8 cellular contexts compared by ENCODE assay signal in the genomic region with DNA sequence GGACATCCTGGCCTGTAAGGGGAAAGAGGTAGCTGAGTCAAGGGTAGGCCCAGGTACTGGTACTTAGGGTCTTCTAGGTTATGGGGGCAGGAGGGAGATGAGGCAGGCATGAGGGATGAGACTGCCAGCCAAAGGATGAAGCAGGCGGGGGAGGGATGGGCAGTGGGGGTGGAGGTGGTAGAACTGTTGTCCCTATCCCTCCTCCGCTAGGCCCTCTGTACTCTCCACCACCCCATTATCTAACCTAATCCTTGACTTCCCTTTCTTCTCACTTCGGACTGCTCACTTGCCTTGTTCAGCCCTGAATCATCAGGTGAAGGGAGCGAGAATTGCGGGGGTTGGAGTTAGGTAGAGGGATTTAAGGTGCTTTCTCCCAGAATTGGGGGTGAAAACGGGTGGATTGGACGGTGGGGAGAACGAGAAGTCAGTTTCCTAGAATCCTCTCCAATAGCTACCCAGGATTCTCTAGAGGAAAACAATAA. TPM values are rescaled to one million over a fixed set of nuclear protein-coding genes. Genes with fewer than 3 reads are reported as not detected.
DNase-seq lines count a peak whose midpoint lies in the region; FAIRE-seq and TF ChIP-seq lines count a peak whose summit lies in the region.

No MANE protein-coding gene starts in this region.

- no peaks in the 10 kb centered on the region for H3K79me1 ChIP-seq in H1 (ENCODE audit: low read depth, low read length)

- peak overlapping the region; percentile 86 for H4K5ac ChIP-seq in H1 (ENCODE audit: insufficient read length, low read depth, low read length)

- TF ChIP-seq POLR2A in H1 (IDR thresholded peaks at IDR 0.05; ENCODE audit: control extremely low read depth in 1 of 2, low read depth in 2 of 2, low read length in 2 of 2): no peak; a peak in 1 of 3 replicates

- peaks cover 3% of the 10 kb centered on the region for H3F3A ChIP-seq in neural cell (ENCODE audit: insufficient read depth, low read length, poor library complexity, severe bottlenecking)

- H4K20me1 ChIP-seq in H1 (replicated peaks in 1 of 2; ENCODE audit: control insufficient read depth in 1 of 2, insufficient read depth in 2 of 2, low read length in 2 of 2) (no peaks in the 10 kb centered on the region), neural cell (ENCODE audit: insufficient read depth) (no peaks in the 10 kb centered on the region)

- TF ChIP-seq EP300 in H1 (IDR thresholded peaks at IDR 0.05; ENCODE audit: borderline replicate concordance in 1 of 2, low read depth in 2 of 2, low read length in 2 of 2): no peak
- no peak for TF ChIP-seq EP300 in neural cell (conservative IDR thresholded peaks at IDR 0.05; ENCODE audit: poor library complexity, severe bottlenecking)

- peaks cover 8 to 19% (median 10%) of the 10 kb centered on the region in 4 experiments for H3K4me1 ChIP-seq in H1 (replicated peaks in 1 of 4; ENCODE audit: control insufficient read depth in 3 of 4, insufficient read depth in 4 of 4, low read length in 3 of 4)

- peak overlapping the region; percentile 79 for H3K4me3 Mint-ChIP-seq in Calu3 (ENCODE audit: low read depth, unreplicated experiment)

- 47% methylated on average over 8 of the region's 8 CpGs; no CpG with 5 or more reads in 1 of the 2 experiments for WGBS in H1 (ENCODE audit: extremely low coverage in 1 of 2, insufficient coverage in 1 of 2, insufficient read length in 1 of 2, insufficient replicate concordance in 2 of 2, low coverage in 1 of 2, low lambda C conversion rate in 2 of 2, missing lambda C conversion rate in 1 of 2), 2 experiments

- DNase-seq in Calu3 (no peak), NOMO-1 treated with DMSO at 0.1 percent for 48 hours (lab: John Stamatoyannopoulos, UW; ENCODE audit: unreplicated experiment) (peak; percentile 81), H1 (ENCODE audit: low read depth in 1 of 2, low spot score in 2 of 2) (no peak), hippocampal formation (lab: John Stamatoyannopoulos, UW) (no peak), kidney glomerular epithelial cell (lab: John Stamatoyannopoulos, UW) (no peak), GOT3 (lab: John Stamatoyannopoulos, UW) (no peak), NCI-H69 (lab: John Stamatoyannopoulos, UW) (no peak)

- BruUV-seq in Calu3 (replicated peaks; lab: Mats Ljungman, UMichigan): TSS peak; percentile 63

- no peak overlapping the region for H3K4ac ChIP-seq in H1 (replicated peaks; ENCODE audit: insufficient read length, low read depth, low read length)

- H3K27me3 ChIP-seq in H1 (replicated peaks in 1 of 4; ENCODE audit: control insufficient read depth in 3 of 4, extremely low read depth in 1 of 4, insufficient read depth in 3 of 4, low read length in 3 of 4) (no peaks in the 10 kb centered on the region), neural cell (ENCODE audit: insufficient read depth, low read depth, low read length) (no peaks in the 10 kb centered on the region)

- H2AK5ac ChIP-seq in H1 (ENCODE audit: low read depth, low read length): peak overlapping the region; percentile 88

- no peaks in the 10 kb centered on the region for H3K9me2 ChIP-seq in neural cell (ENCODE audit: insufficient read depth, low read length)

- no peak overlapping the region for H2BK120ac ChIP-seq in H1 (replicated peaks; ENCODE audit: low read depth, low read length)

- TF ChIP-seq CTCF in Calu3 (IDR thresholded peaks at IDR 0.05; ENCODE audit: unreplicated experiment) (no peak), H1 (IDR thresholded peaks at IDR 0.05; ENCODE audit: control extremely low read depth in 1 of 3, insufficient read depth in 1 of 3, low read depth in 1 of 3, low read length in 3 of 3) (no peak), neural cell (IDR thresholded peaks at IDR 0.05; ENCODE audit: poor library complexity, severe bottlenecking) (no peak)

- peak overlapping the region; percentile 16 for H3K14ac ChIP-seq in H1 (ENCODE audit: insufficient read length)

- H2BK15ac ChIP-seq in H1 (ENCODE audit: low read length): 0 out of 2 replicates have a peak overlapping the region, but pooled peaks have one; percentile 46

- H3K27ac ChIP-seq in H1 (ENCODE audit: low read depth, low read length) (peak overlapping the region; percentile 81; the same call in 1 of the 2 replicates), neural cell (ENCODE audit: low read length) (peak overlapping the region; percentile 80)

- peak overlapping the region; percentile 78 to 93 for H3K4me2 ChIP-seq in H1 (ENCODE audit: insufficient read depth in 1 of 2, low read depth in 2 of 2, low read length in 2 of 2)
- H3K4me2 ChIP-seq in neural cell (ENCODE audit: low read length): peak overlapping the region; percentile 95

- peaks cover 7% of the 10 kb centered on the region; the same call in 1 of the 2 replicates for H3K23me2 ChIP-seq in H1 (ENCODE audit: low read depth, low read length)

- H3K4me1 Mint-ChIP-seq in Calu3 (ENCODE audit: low read depth, unreplicated experiment): peaks cover 21% of the 10 kb centered on the region

- H3K9me3 ChIP-seq in H1 (ENCODE audit: insufficient read depth in 2 of 2, low read depth in 1 of 2, low read length in 1 of 2): no peaks in the 10 kb centered on the region
- no peaks in the 10 kb centered on the region for H3K9me3 ChIP-seq in neural cell (ENCODE audit: low read length)

- no peak for TF ChIP-seq RAD21 in H1 (IDR thresholded peaks at IDR 0.05 in 1 of 2, conservative IDR thresholded peaks at IDR 0.05 in 1 of 2; ENCODE audit: low read depth in 2 of 2, low read length in 2 of 2)
- TF ChIP-seq RAD21 in neural cell (conservative IDR thresholded peaks at IDR 0.05): no peak

- CTCF ChIA-PET in Calu3 (lab: Charles Lee): interaction anchor here (1.1 to 3.1 kb wide), 4 partner anchors 17 to 131 kb away, joined by 3 to 15 read pairs (median 4); a partner anchor contains a TSS
- CTCF ChIA-PET in H1 (lab: Charles Lee; ENCODE audit: partially characterized antibody): interaction anchor here (0.9 to 7.2 kb wide), 10 partner anchors 8 to 258 kb away, joined by 3 to 38 read pairs (median 4); a partner anchor contains a TSS

- POLR2A ChIA-PET in H1 (lab: Charles Lee; ENCODE audit: partially characterized antibody): interaction anchor here (0.6 to 7.2 kb wide), 18 partner anchors 9 to 252 kb away, joined by 3 to 55 read pairs (median 4); a partner anchor contains a TSS

- no peak overlapping the region for H3K23ac ChIP-seq in H1 (ENCODE audit: insufficient read length)

- H3K79me2 ChIP-seq in H1 (ENCODE audit: control insufficient read depth in 1 of 2, insufficient read depth in 2 of 2, low read length in 2 of 2): no peaks in the 10 kb centered on the region
- H3K79me2 ChIP-seq in neural cell (replicated peaks; ENCODE audit: insufficient read depth, low read length): no peaks in the 10 kb centered on the region

- H3K4me3 ChIP-seq in H1 (ENCODE audit: extremely low read depth in 1 of 4, insufficient read depth in 2 of 4, low read depth in 3 of 4, low read length in 4 of 4): peak overlapping the region; percentile 53 to 73 (median 62)
- H3K4me3 ChIP-seq in neural cell (ENCODE audit: low read length): peak overlapping the region; percentile 78

- H3K9ac ChIP-seq in H1 (replicated peaks in 1 of 4; ENCODE audit: extremely low read depth in 1 of 4, low read depth in 3 of 4, low read length in 3 of 4) (peak overlapping the region in 3 of 4 experiments; percentile 51 to 84 (median 69); a peak in 6 of 7 replicates), neural cell (ENCODE audit: low read length) (peak overlapping the region; percentile 69)

- peak overlapping the region; percentile 72; the same call in 1 of the 2 replicates for H2AFZ ChIP-seq in H1 (ENCODE audit: low read length)
- peak overlapping the region; percentile 100 for H2AFZ ChIP-seq in neural cell (ENCODE audit: low read depth, low read length)

- peak overlapping the region; percentile 93 for H3K18ac ChIP-seq in H1 (ENCODE audit: extremely low read depth, low read length)

- peak overlapping the region; percentile 84 for H2BK12ac ChIP-seq in H1 (ENCODE audit: low read depth, low read length)

- peak overlapping the region; percentile 78 for H2BK5ac ChIP-seq in H1 (ENCODE audit: low read depth, low read length)

- peak overlapping the region; percentile 52 for H3K56ac ChIP-seq in H1 (replicated peaks; ENCODE audit: insufficient read length, low read depth, low read length)

- H3K27me3 Mint-ChIP-seq in Calu3 (ENCODE audit: unreplicated experiment): no peaks in the 10 kb centered on the region

- no peak for FAIRE-seq in H1 (lab: Jason Lieb, UNC)

- H2BK20ac ChIP-seq in H1 (ENCODE audit: low read length): peak overlapping the region; percentile 63; the same call in 1 of the 2 replicates

- peak overlapping the region; percentile 60; the same call in 1 of the 2 replicates for H4K8ac ChIP-seq in H1 (ENCODE audit: extremely low read depth, insufficient read depth, low read length)

- no peaks in the 10 kb centered on the region for H3K36me3 ChIP-seq in H1 (ENCODE audit: control insufficient read depth in 2 of 4, insufficient read depth in 4 of 4, low read length in 3 of 4)
- no peaks in the 10 kb centered on the region for H3K36me3 ChIP-seq in neural cell (ENCODE audit: insufficient read depth, low read length)

- H3K9me3 Mint-ChIP-seq in Calu3 (ENCODE audit: low read depth, unreplicated experiment): no peaks in the 10 kb centered on the region

- peaks cover 22% of the 10 kb centered on the region for H3K36me3 Mint-ChIP-seq in Calu3 (ENCODE audit: insufficient read depth, unreplicated experiment)

- H3K27ac Mint-ChIP-seq in Calu3 (ENCODE audit: unreplicated experiment): peak overlapping the region; percentile 99

- intact Hi-C loops in Calu3 (cut with micrococcal nuclease; ENCODE audit: unreplicated experiment): loop anchor here (1.0 kb wide), 1 partner anchor 17 kb away; no protein-coding TSS in a partner anchor

- H4K91ac ChIP-seq in H1 (replicated peaks; ENCODE audit: insufficient read length, low read length): peak overlapping the region; percentile 54

RNA-seq across cellular contexts. Expression of a gene that starts 0.6 kb away (rescaled TPM):
- 53.5 and 72.5 TPM in 2 replicates for total RNA-seq in Calu3 (2022)
- 30.5 and 36.7 TPM in 2 replicates for total RNA-seq in H1 (2021; fragmentation: NEBNext Ultra II Directional; extraction: Animal tissue kit (Norgen Biotek cat#: 25700))
- polyA plus RNA-seq in H1 (2011; rRNA removed): 29.6 and 37.1 TPM in 2 replicates
- polyA plus RNA-seq in H1 (2011; cell fraction: cytosol; rRNA removed): 31.4 TPM
- polyA plus RNA-seq in H1 (2011; cell fraction: nucleus; rRNA removed): 207 TPM
- 33.7 to 38.9 TPM (median 37.7 TPM) in 4 replicates for polyA plus RNA-seq in H1 (2012, experiment 1 of 2)
- 4.7 TPM for polyA plus RNA-seq in H1 (2012, experiment 2 of 2)
- 18.8 TPM for polyA plus RNA-seq in H1 (2013, experiment 1 of 2)
- polyA plus RNA-seq in H1 (2013, experiment 2 of 2): 18.6 TPM
- 37.2 and 42.7 TPM in 2 replicates for polyA minus RNA-seq in H1 (2011; rRNA and poly(A)+ RNA removed)
- polyA minus RNA-seq in H1 (2011; cell fraction: cytosol; rRNA and poly(A)+ RNA removed): 15.8 TPM
- 69.2 TPM for polyA minus RNA-seq in H1 (2011; cell fraction: nucleus; rRNA and poly(A)+ RNA removed)
- polyA plus RNA-seq in neural cell: 63.0 and 80.1 TPM in 2 replicates
- polyA minus RNA-seq in neural cell: 34.8 and 41.9 TPM in 2 replicates

RNA-seq across cellular contexts. Expression of a gene that starts 5.4 kb away (rescaled TPM):
- 1.8 and 2.9 TPM in 2 replicates for total RNA-seq in Calu3 (2022)
- total RNA-seq in H1 (2021; fragmentation: NEBNext Ultra II Directional; extraction: Animal tissue kit (Norgen Biotek cat#: 25700)): 1.4 and 2.3 TPM in 2 replicates
- polyA plus RNA-seq in H1 (2011; rRNA removed) (2.6 and 3.6 TPM in 2 replicates), neural cell (0.31 TPM in 1 of 2 replicates, not detected in the other)
- polyA plus RNA-seq in H1 (2011; cell fraction: cytosol; rRNA removed): 2.3 TPM
- polyA plus RNA-seq in H1 (2011; cell fraction: nucleus; rRNA removed): 3.0 TPM
- polyA plus RNA-seq in H1 (2012, experiment 1 of 2): 1.7 to 2.7 TPM (median 2.1 TPM) in 4 replicates
- polyA plus RNA-seq in H1 (2012, experiment 2 of 2): 2.6 TPM
- polyA plus RNA-seq in H1 (2013, experiment 1 of 2): 2.9 TPM
- polyA plus RNA-seq in H1 (2013, experiment 2 of 2): 3.7 TPM
- polyA minus RNA-seq in H1 (2011; rRNA and poly(A)+ RNA removed): 0.85 and 1.1 TPM in 2 replicates
- polyA minus RNA-seq in H1 (2011; cell fraction: cytosol; rRNA and poly(A)+ RNA removed): not detected
- polyA minus RNA-seq in H1 (2011; cell fraction: nucleus; rRNA and poly(A)+ RNA removed): 1.3 TPM
- not detected in 2 replicates for polyA minus RNA-seq in neural cell

RNA-seq across cellular contexts. Expression of a gene that starts 17.4 kb away (rescaled TPM):
- total RNA-seq in Calu3 (2022): 228 and 236 TPM in 2 replicates
- 195 and 203 TPM in 2 replicates for total RNA-seq in H1 (2021; fragmentation: NEBNext Ultra II Directional; extraction: Animal tissue kit (Norgen Biotek cat#: 25700))
- polyA plus RNA-seq in H1 (2011; rRNA removed): 222 and 281 TPM in 2 replicates
- 271 TPM for polyA plus RNA-seq in H1 (2011; cell fraction: cytosol; rRNA removed)
- 153 TPM for polyA plus RNA-seq in H1 (2011; cell fraction: nucleus; rRNA removed)
- polyA plus RNA-seq in H1 (2012, experiment 1 of 2): 233 to 359 TPM (median 237 TPM) in 4 replicates
- polyA plus RNA-seq in H1 (2012, experiment 2 of 2): 156 TPM
- 307 TPM for polyA plus RNA-seq in H1 (2013, experiment 1 of 2)
- polyA plus RNA-seq in H1 (2013, experiment 2 of 2): 332 TPM
- polyA minus RNA-seq in H1 (2011; rRNA and poly(A)+ RNA removed): 158 and 191 TPM in 2 replicates
- polyA minus RNA-seq in H1 (2011; cell fraction: cytosol; rRNA and poly(A)+ RNA removed): 66.9 TPM
- polyA minus RNA-seq in H1 (2011; cell fraction: nucleus; rRNA and poly(A)+ RNA removed): 67.8 TPM
- polyA plus RNA-seq in neural cell: 169 and 175 TPM in 2 replicates
- 51.2 and 63.3 TPM in 2 replicates for polyA minus RNA-seq in neural cell

RNA-seq across cellular contexts. Expression of a gene that starts 26.7 kb away (rescaled TPM):
- total RNA-seq in Calu3 (2022): 127 and 214 TPM in 2 replicates
- total RNA-seq in H1 (2021; fragmentation: NEBNext Ultra II Directional; extraction: Animal tissue kit (Norgen Biotek cat#: 25700)): 42.4 and 44.7 TPM in 2 replicates
- polyA plus RNA-seq in H1 (2011; rRNA removed): 37.1 and 39.9 TPM in 2 replicates
- polyA plus RNA-seq in H1 (2011; cell fraction: cytosol; rRNA removed): 36.3 TPM
- 69.6 TPM for polyA plus RNA-seq in H1 (2011; cell fraction: nucleus; rRNA removed)
- 33.1 to 42.2 TPM (median 37.6 TPM) in 4 replicates for polyA plus RNA-seq in H1 (2012, experiment 1 of 2)
- polyA plus RNA-seq in H1 (2012, experiment 2 of 2): 24.4 TPM
- 22.6 TPM for polyA plus RNA-seq in H1 (2013, experiment 1 of 2)
- 19.1 TPM for polyA plus RNA-seq in H1 (2013, experiment 2 of 2)
- 71.1 and 93.4 TPM in 2 replicates for polyA minus RNA-seq in H1 (2011; rRNA and poly(A)+ RNA removed)
- polyA minus RNA-seq in H1 (2011; cell fraction: cytosol; rRNA and poly(A)+ RNA removed): 34.1 TPM
- polyA minus RNA-seq in H1 (2011; cell fraction: nucleus; rRNA and poly(A)+ RNA removed): 60.4 TPM
- polyA plus RNA-seq in neural cell: 88.2 and 99.3 TPM in 2 replicates
- polyA minus RNA-seq in neural cell: 55.3 and 55.7 TPM in 2 replicates

RNA-seq across cellular contexts. Expression of a gene that starts 29.4 kb away (rescaled TPM):
- not detected in 2 replicates for total RNA-seq in Calu3 (2022)
- not detected in 2 replicates for total RNA-seq in H1 (2021; fragmentation: NEBNext Ultra II Directional; extraction: Animal tissue kit (Norgen Biotek cat#: 25700))
- not detected in 2 replicates for polyA plus RNA-seq in H1 (2011; rRNA removed)
- not detected for polyA plus RNA-seq in H1 (2011; cell fraction: cytosol; rRNA removed)
- polyA plus RNA-seq in H1 (2011; cell fraction: nucleus; rRNA removed): not detected
- polyA plus RNA-seq in H1 (2012, experiment 1 of 2): 0.09 TPM in 1 of 4 replicates, not detected in the others
- not detected for polyA plus RNA-seq in H1 (2012, experiment 2 of 2)
- not detected for polyA plus RNA-seq in H1 (2013, experiment 1 of 2)
- polyA plus RNA-seq in H1 (2013, experiment 2 of 2): not detected
- not detected in 2 replicates for polyA minus RNA-seq in H1 (2011; rRNA and poly(A)+ RNA removed)
- polyA minus RNA-seq in H1 (2011; cell fraction: cytosol; rRNA and poly(A)+ RNA removed): not detected
- polyA minus RNA-seq in H1 (2011; cell fraction: nucleus; rRNA and poly(A)+ RNA removed): not detected
- polyA plus RNA-seq in neural cell: not detected in 2 replicates
- not detected in 2 replicates for polyA minus RNA-seq in neural cell
